In the genomic region with DNA sequence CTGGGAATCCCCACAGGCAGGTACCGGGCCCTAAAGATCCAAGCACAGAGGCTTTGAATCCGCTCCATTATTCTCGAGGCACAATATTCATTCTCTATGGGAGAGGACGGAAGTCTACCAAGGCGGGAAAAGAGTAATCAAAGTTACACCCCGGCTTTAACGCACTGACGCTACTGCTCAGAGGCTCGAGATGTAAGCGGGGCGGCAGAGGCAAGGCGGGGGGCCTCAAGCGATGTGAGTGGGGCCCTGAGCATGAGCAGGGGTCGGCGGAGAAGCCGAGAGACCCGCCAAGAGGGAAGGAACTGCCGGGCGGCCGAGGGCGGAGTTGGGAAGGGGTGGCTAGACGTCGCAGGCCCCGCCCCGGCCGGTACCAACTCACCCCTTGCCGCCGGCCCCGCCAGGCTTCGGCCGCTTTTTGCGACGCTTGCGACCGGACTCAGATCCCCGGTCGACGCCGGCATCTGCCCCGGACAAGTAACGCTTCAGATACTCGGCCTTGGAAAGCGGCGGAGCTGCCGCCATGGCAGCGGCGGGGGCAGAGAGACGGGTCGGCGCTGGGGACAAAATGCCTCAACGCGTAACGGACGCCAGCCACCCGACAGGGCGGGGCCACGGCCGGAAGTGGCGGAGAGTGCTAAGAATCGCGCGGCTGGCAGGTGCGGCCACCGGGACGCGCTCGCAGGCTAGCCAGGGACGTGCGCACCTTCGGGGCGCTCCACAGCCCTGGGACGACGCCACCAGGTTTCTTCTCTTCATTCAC, we compare ENCODE assay signal across 7 cellular contexts. TPM values are rescaled to one million over a fixed set of nuclear protein-coding genes. Genes with fewer than 3 reads are reported as not detected.
DNase-seq lines count a peak whose midpoint lies in the region; ATAC-seq and TF ChIP-seq lines count a peak whose summit lies in the region.

A gene with protein sequence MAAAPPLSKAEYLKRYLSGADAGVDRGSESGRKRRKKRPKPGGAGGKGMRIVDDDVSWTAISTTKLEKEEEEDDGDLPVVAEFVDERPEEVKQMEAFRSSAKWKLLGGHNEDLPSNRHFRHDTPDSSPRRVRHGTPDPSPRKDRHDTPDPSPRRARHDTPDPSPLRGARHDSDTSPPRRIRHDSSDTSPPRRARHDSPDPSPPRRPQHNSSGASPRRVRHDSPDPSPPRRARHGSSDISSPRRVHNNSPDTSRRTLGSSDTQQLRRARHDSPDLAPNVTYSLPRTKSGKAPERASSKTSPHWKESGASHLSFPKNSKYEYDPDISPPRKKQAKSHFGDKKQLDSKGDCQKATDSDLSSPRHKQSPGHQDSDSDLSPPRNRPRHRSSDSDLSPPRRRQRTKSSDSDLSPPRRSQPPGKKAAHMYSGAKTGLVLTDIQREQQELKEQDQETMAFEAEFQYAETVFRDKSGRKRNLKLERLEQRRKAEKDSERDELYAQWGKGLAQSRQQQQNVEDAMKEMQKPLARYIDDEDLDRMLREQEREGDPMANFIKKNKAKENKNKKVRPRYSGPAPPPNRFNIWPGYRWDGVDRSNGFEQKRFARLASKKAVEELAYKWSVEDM (minus strand): TSS at position 545 of the 760 bp plus-strand sequence. CDS start 23 bp downstream, at position 522.

- no peaks in the 10 kb centered on the region for H3K36me3 ChIP-seq in hepatocyte (replicated peaks; ENCODE audit: insufficient read depth, low read depth)

- peak within 1 kb of the TSS; percentile 90 for H3K4me3 ChIP-seq in astrocyte of the cerebellum (ENCODE audit: low read depth, low read length)
- peak within 1 kb of the TSS; percentile 100 for H3K4me3 ChIP-seq in hepatocyte
- H3K4me3 ChIP-seq in retinal pigment epithelial cell (ENCODE audit: low read length), result peak within 1 kb of the TSS; percentile 94

- DNase-seq in NCI-H2081 (lab: John Stamatoyannopoulos, UW) (peak; percentile 89 to 96), T-helper 9 cell (peak; percentile 97), astrocyte of the cerebellum (ENCODE audit: low read depth) (peak; percentile 33), hepatocyte (ENCODE audit: low spot score) (peak; percentile 94), retinal pigment epithelial cell (ENCODE audit: low read depth) (no peak)

- H2AFZ ChIP-seq in hepatocyte, result peak within 1 kb of the TSS; percentile 98

- H3K27ac ChIP-seq in hepatocyte, result peak within 1 kb of the TSS; percentile 100

- H3K9me2 ChIP-seq in hepatocyte (replicated peaks; ENCODE audit: insufficient read depth), result no peaks in the 10 kb centered on the region

- WGBS in hepatocyte (ENCODE audit: low lambda C conversion rate, missing lambda C conversion rate), result under 1% methylated on average over 61 of the region's 73 CpGs

- H3K9me3 ChIP-seq in hepatocyte (ENCODE audit: low read depth), result no peaks in the 10 kb centered on the region

- TF ChIP-seq POLR2A in GM18505 (IDR thresholded peaks at IDR 0.05; ENCODE audit: borderline replicate concordance, extremely low read depth, insufficient read depth, insufficient read length), result peak; percentile 86

- H4K20me1 ChIP-seq in hepatocyte (ENCODE audit: insufficient read depth, poor library complexity, severe bottlenecking), result no peaks in the 10 kb centered on the region

- ATAC-seq in GM18505 (IDR thresholded peaks at IDR 0.05; ENCODE audit: unreplicated experiment) (peak; percentile 84), HG02938 (IDR thresholded peaks at IDR 0.05; ENCODE audit: unreplicated experiment) (peak; percentile 77)

- no peaks in the 10 kb centered on the region for H3K27me3 ChIP-seq in hepatocyte

- TF ChIP-seq CTCF in astrocyte of the cerebellum (IDR thresholded peaks at IDR 0.05; ENCODE audit: low read depth, low read length, missing control alignments) (no peak), hepatocyte (IDR thresholded peaks at IDR 0.05; ENCODE audit: poor library complexity) (no peak), retinal pigment epithelial cell (conservative IDR thresholded peaks at IDR 0.05; ENCODE audit: low read depth, low read length) (no peak)

- H3K4me1 ChIP-seq in hepatocyte (ENCODE audit: insufficient read depth), result peaks cover 12% of the 10 kb centered on the region

- in situ Hi-C loops in astrocyte of the cerebellum (cut with HindIII; ENCODE audit: low sequenced_read_pairs), result no loop called here

- H3K4me2 ChIP-seq in hepatocyte, result peak within 1 kb of the TSS; percentile 81

- H3K79me2 ChIP-seq in hepatocyte, result peaks cover 37% of the 10 kb centered on the region

RNA-seq across cellular contexts. Expression of the gene that starts here (rescaled TPM):
- total RNA-seq in hepatocyte, result 11.8 and 12.6 TPM in 2 replicates
- 9.9 and 11.1 TPM in 2 replicates for polyA plus RNA-seq in hepatocyte
